In the genomic region with DNA sequence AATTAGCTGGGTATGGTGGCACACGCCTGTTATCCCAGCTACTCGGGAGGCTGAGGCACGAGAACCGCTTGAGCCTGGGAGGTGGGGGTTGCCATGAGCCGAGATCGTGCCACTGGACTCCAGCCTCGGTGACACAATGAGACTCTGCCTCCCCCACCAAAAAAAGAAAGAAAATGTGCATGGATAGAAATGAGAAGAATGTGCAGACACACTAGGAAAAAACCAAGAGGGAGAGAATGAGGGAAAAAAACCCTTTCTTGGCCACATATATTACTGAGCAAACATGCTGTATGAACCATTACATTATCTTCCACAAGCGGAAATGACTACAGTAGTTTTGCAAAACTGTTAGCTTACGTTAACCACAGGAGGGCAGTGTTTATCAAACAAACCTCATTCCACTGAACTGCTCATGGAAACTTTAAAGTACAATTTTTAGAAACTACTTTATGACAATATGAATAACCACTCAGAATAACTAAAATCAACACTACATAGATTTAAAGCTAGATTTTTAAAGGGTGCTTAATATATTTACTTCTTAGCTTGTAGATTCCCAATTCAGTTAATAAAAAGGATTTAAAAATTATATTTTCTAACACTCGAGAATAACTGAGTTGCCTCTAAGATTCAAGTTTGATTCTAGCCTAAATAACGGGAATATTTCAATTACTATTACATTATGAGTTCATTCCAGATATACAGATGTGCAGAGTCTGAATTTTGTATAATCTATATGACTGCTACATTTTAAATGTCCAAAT, we compare ENCODE assay signal across 8 cellular contexts. TPM values are rescaled to one million over a fixed set of nuclear protein-coding genes. Genes with fewer than 3 reads are reported as not detected.
DNase-seq lines count a peak whose midpoint lies in the region; ATAC-seq, FAIRE-seq and TF ChIP-seq lines count a peak whose summit lies in the region.

No MANE protein-coding gene starts in this region.

- H2AFZ ChIP-seq in GM12878 (ENCODE audit: control insufficient read depth, low read depth, low read length) = peak overlapping the region; percentile 34; the same call in 1 of the 2 replicates

- intact Hi-C loops in GM12878 (cut with micrococcal nuclease; ENCODE audit: unreplicated experiment) = loop anchor here (1.0 to 5.0 kb wide), 3 partner anchors 99 to 295 kb away; no protein-coding TSS in a partner anchor

- H3K9me3 ChIP-seq in GM12878 (replicated peaks; ENCODE audit: control insufficient read depth, insufficient read depth, low read length) = no peaks in the 10 kb centered on the region

- H3K27me3 ChIP-seq in GM12878 (replicated peaks in 1 of 2; ENCODE audit: control insufficient read depth in 2 of 2, insufficient read depth in 2 of 2, low read length in 1 of 2) = no peaks in the 10 kb centered on the region

- peak; percentile 99 for FAIRE-seq in GM12878 (lab: Jason Lieb, UNC)

- H3K79me2 ChIP-seq in GM12878 (ENCODE audit: control insufficient read depth, insufficient read depth, low read length) = peaks cover 4% of the 10 kb centered on the region

- DNase-seq in DMS79 (lab: John Stamatoyannopoulos, UW) = peak; percentile 6
- peak; percentile 64 for DNase-seq in HS-5 (ENCODE audit: low read depth)
- DNase-seq in RPMI8226 = peak; percentile 73
- DNase-seq in GM12878 (ENCODE audit: low read depth, low spot score) = peak; percentile 57
- DNase-seq in iPS-NIHi7 (ENCODE audit: extremely low spot score) = peak; percentile 15
- DNase-seq in stimulated activated CD4-positive, alpha-beta T cell treated with anti-CD3 and anti-CD28 coated beads, Interleukin-12 subunit alpha, Interleukin-12 subunit beta, amount 100 ng/mL, for 4 hours = peak; percentile 4

- no peak overlapping the region for H3K4me3 ChIP-seq in GM12878

- SMC1A ChIA-PET in GM12878 (lab: Charles Lee; ENCODE audit: uncharacterized antibody, unreplicated experiment) = interaction anchor here (0.6 to 4.4 kb wide), 33 partner anchors 9 to 293 kb away, joined by 3 to 48 read pairs (median 4); partner anchors contain the start of gene ASXL2

- POLR2A ChIA-PET in GM12878 (lab: Charles Lee) = interaction anchor here (0.6 to 1.2 kb wide), 2 partner anchors 12 to 27 kb away, joined by 4 to 9 read pairs; partner anchors contain the start of gene ASXL2

- peak; percentile 46 to 79 (median 70); a peak in 5 of 6 replicates for TF ChIP-seq CTCF in GM12878 (IDR thresholded peaks at IDR 0.05 in 2 of 3, conservative IDR thresholded peaks at IDR 0.05 in 1 of 3; ENCODE audit: control insufficient read depth in 2 of 3, extremely low read depth in 1 of 3, insufficient read depth in 1 of 3, low read depth in 3 of 3, low read length in 3 of 3)

- CTCF ChIA-PET in GM12878 (lab: Yijun Ruan, JAX) = interaction anchor here (0.6 to 5.4 kb wide), 42 partner anchors 8 to 492 kb away, joined by 3 to 97 read pairs (median 4); partner anchors contain the start of gene ASXL2

- RAD21 ChIA-PET in GM12878 (lab: Charles Lee; ENCODE audit: unreplicated experiment) = interaction anchor here (0.7 to 4.2 kb wide), 19 partner anchors 10 to 297 kb away, joined by 3 to 26 read pairs (median 4); partner anchors contain the start of genes ASXL2 and KIF3C

- TF ChIP-seq POLR2A in GM12878 (IDR thresholded peaks at IDR 0.05; ENCODE audit: low read depth, low read length) = no peak

- peaks cover 0 to 3% of the 10 kb centered on the region in 2 experiments; a peak in 1 of 4 replicates for H3K36me3 ChIP-seq in GM12878 (ENCODE audit: control insufficient read depth in 2 of 2, insufficient read depth in 2 of 2, low read length in 1 of 2)

- no peak overlapping the region for H3K9ac ChIP-seq in GM12878 (ENCODE audit: control insufficient read depth, insufficient read depth, low read length)

- in situ Hi-C loops in GM12878 (cut with MboI) = loop anchor here (10.0 kb wide), 1 partner anchor 293 kb away; no protein-coding TSS in a partner anchor

- peak; percentile 81 for ATAC-seq in GM19395 (IDR thresholded peaks at IDR 0.05; ENCODE audit: unreplicated experiment)
- ATAC-seq in GM12878 = peak; percentile 99
- ATAC-seq in HG02852 (IDR thresholded peaks at IDR 0.05; ENCODE audit: unreplicated experiment) = no peak

- peak overlapping the region; percentile 27; the same call in 1 of the 2 replicates for H3K4me2 ChIP-seq in GM12878 (ENCODE audit: control insufficient read depth, insufficient read depth)

- BruUV-seq in GM12878 (replicated peaks; lab: Mats Ljungman, UMichigan) = no TSS peak

- no peak overlapping the region for H3K27ac ChIP-seq in GM12878 (ENCODE audit: control insufficient read depth, insufficient read depth)

- TF ChIP-seq EP300 in GM12878 (IDR thresholded peaks at IDR 0.05; ENCODE audit: borderline replicate concordance in 1 of 2, control insufficient read depth in 1 of 2, low read depth in 2 of 2, low read length in 2 of 2) = peak in 1 of 2 experiments; percentile 60; a peak in 2 of 4 replicates

- 41% methylated on average over 11 of the region's 11 CpGs for WGBS in GM12878 (ENCODE audit: insufficient coverage, insufficient replicate concordance, low lambda C conversion rate, missing lambda C conversion rate)

- TF ChIP-seq RAD21 in GM12878 (IDR thresholded peaks at IDR 0.05; ENCODE audit: insufficient read depth, low read depth, low read length) = peak; percentile 69

- peaks cover 9% of the 10 kb centered on the region for H3K4me1 ChIP-seq in GM12878 (ENCODE audit: control insufficient read depth, insufficient read depth, low read length)

- H4K20me1 ChIP-seq in GM12878 (ENCODE audit: control insufficient read depth, insufficient read depth) = no peaks in the 10 kb centered on the region

TF ChIP-seq in GM12878, 131 proteins besides CTCF, POLR2A, EP300 and RAD21 (continues in another document):
- no peak for TF ChIP-seq TAF1 (IDR thresholded peaks at IDR 0.05; ENCODE audit: borderline replicate concordance, low read depth, low read length)
- peak; percentile 46; the same call in 1 of the 2 replicates for TF ChIP-seq SMARCA5 (IDR thresholded peaks at IDR 0.05)
- no peak for TF ChIP-seq SUPT20H (IDR thresholded peaks at IDR 0.05; ENCODE audit: borderline replicate concordance, control insufficient read depth, low read depth, low read length)
- TF ChIP-seq ESRRA (IDR thresholded peaks at IDR 0.05; ENCODE audit: low read length) = no peak
- no peak for TF ChIP-seq SREBF1 (IDR thresholded peaks at IDR 0.05; ENCODE audit: low read length)
- TF ChIP-seq SKIL (IDR thresholded peaks at IDR 0.05; ENCODE audit: low read depth, poor library complexity, severe bottlenecking) = peak; percentile 37
- no peak for TF ChIP-seq MEF2A (IDR thresholded peaks at IDR 0.05; ENCODE audit: insufficient read depth, low read depth, low read length)
- 0 out of 2 replicates have a peak, but pooled peaks have one; percentile 37 for TF ChIP-seq NBN (IDR thresholded peaks at IDR 0.05)
- TF ChIP-seq ZNF384 (IDR thresholded peaks at IDR 0.05; ENCODE audit: borderline replicate concordance, low read depth, low read length) = no peak
- no peak for TF ChIP-seq ZSCAN29 (IDR thresholded peaks at IDR 0.05)
- TF ChIP-seq HDGF (IDR thresholded peaks at IDR 0.05) = no peak
- TF ChIP-seq IKZF2 (IDR thresholded peaks at IDR 0.05) = peak in 1 of 2 experiments; percentile 28; a peak in 1 of 4 replicates
- no peak for TF ChIP-seq E2F4 (IDR thresholded peaks at IDR 0.05; ENCODE audit: low read depth, low read length)

RNA-seq across cellular contexts. Expression of gene ASXL2, which starts 26.4 kb away (rescaled TPM):
- 15.2 and 16.1 TPM in 2 replicates for total RNA-seq in GM12878 (2013; cell fraction: nucleolus; rRNA removed)
- total RNA-seq in GM12878 (2014; rRNA removed) = 6.2 and 6.5 TPM in 2 replicates
- 4.4 and 4.8 TPM in 2 replicates for total RNA-seq in GM12878 (2014; rRNA removed; fragmentation: Illumina TruSeq; extraction: Trizol)
- total RNA-seq in GM12878 (2021) = 17.7 TPM in 2 replicates
- 2.5 TPM for polyA plus RNA-seq in GM12878 (2011; ENCODE audit: low read depth)
- 10.6 and 11.3 TPM in 2 replicates for polyA plus RNA-seq in GM12878 (2011; rRNA removed)
- 6.4 and 7.2 TPM in 2 replicates for polyA plus RNA-seq in GM12878 (2011; cell fraction: cytosol; rRNA removed)
- polyA plus RNA-seq in GM12878 (2011; cell fraction: nucleus; rRNA removed) = 7.5 and 8.1 TPM in 2 replicates
- polyA plus RNA-seq in GM12878 (2012) = 3.8 and 5.3 TPM in 2 replicates
- 9.9 TPM in 2 replicates for polyA plus RNA-seq in GM12878 (2014; fragmentation: Illumina TruSeq; extraction: Trizol)
- 1 to 10 TPM; 1.3 to 1.5 TPM for polyA plus RNA-seq in GM12878 (2014; fragmentation: Nextera tagmentation; extraction: Ambion mirVana)
- polyA plus RNA-seq in GM12878 (2014; rRNA removed) = 5.3 and 6.7 TPM in 2 replicates
- 1 to 10 TPM; 3.8 to 4.1 TPM for polyA plus RNA-seq in GM12878 (2016; fragmentation: Nextera tagmentation; extraction: Ambion mirVana)
- polyA minus RNA-seq in GM12878 (2011; rRNA and poly(A)+ RNA removed) = 12.4 and 14.9 TPM in 2 replicates
- polyA minus RNA-seq in GM12878 (2011; cell fraction: cytosol; rRNA and poly(A)+ RNA removed) = 6.5 TPM in 2 replicates
- polyA minus RNA-seq in GM12878 (2011; cell fraction: nucleus; rRNA and poly(A)+ RNA removed) = 6.3 and 8.6 TPM in 2 replicates

Comparison
In these comparisons a context has a peak if more than half of its experiments do, and no peak if none do; other contexts are left out.
1. DNase-seq: peak in every context shown above with its lines; median percentile 73 in RPMI8226; 64 in HS-5; 57 in GM12878; 15 in iPS-NIHi7; 6 in DMS79; 4 in stimulated activated CD4-positive, alpha-beta T cell treated with anti-CD3 and anti-CD28 coated beads, Interleukin-12 subunit alpha, Interleukin-12 subunit beta, amount 100 ng/mL, for 4 hours.